4 cellular contexts compared by ENCODE assay signal in the genomic region with DNA sequence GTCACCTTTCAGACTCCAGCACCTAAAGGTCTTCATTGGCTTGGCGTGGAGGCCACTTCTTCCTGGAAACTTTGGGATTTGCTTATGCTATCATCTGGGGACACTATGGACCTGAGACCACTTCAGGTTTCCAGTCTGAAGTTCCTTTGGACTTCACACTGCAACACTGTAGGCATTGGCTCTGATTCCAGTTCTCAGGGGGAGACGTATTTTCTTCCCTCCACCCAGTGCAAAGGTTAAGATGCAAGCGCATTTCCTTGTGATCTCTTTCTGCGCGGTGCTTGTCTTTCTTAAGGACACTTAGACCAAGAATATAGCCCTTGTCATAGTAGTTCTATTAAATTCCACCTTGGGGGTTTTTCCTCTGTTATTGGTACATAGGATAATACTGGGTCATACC.
"Had no signal": no experiment of that assay in that cellular context is flagged by ENCODE, and none has a peak within 500 bp of the region (broad histone marks: within the 10 kb centered on the region; RNA-seq: fewer than 3 reads in every experiment).

No MANE protein-coding gene starts in this region.

- ATAC-seq: GM23338 had no signal

- DNase-seq: H9, HCEC 1CT, IMR-90 had no signal

- H3K4me3 ChIP-seq: GM23338 had no signal
